8 cellular contexts compared by ENCODE assay signal in genomic region chr19:49443366-49444099, GRCh38. TPM values are rescaled to one million over a fixed set of nuclear protein-coding genes. Genes with fewer than 3 reads are reported as not detected.
DNase-seq lines count a peak whose midpoint lies in the region; ATAC-seq and FAIRE-seq lines count a peak whose summit lies in the region.

No MANE protein-coding gene starts in this region.

- peaks cover 23 to 32% of the 10 kb centered on the region in 2 donors for H3K27me3 ChIP-seq in naive thymus-derived CD4-positive, alpha-beta T cell (ENCODE audit: control insufficient read depth in 2 of 2, insufficient read depth in 2 of 2, low read length in 2 of 2)

- POLR2A ChIA-PET in naive thymus-derived CD4-positive, alpha-beta T cell (lab: Charles Lee) = interaction anchor here (0.6 to 1.2 kb wide), 5 partner anchors 27 to 1671 kb away, joined by 3 to 6 read pairs (median 3); no protein-coding TSS in a partner anchor

- H3K27me3 Mint-ChIP-seq in naive thymus-derived CD4-positive, alpha-beta T cell = peaks cover 36 to 48% (median 39%) of the 10 kb centered on the region in 5 donors

- H3K36me3 ChIP-seq in naive thymus-derived CD4-positive, alpha-beta T cell (ENCODE audit: control insufficient read depth in 2 of 3, insufficient read depth in 3 of 3, low read length in 3 of 3) = peaks cover 0 to 27% (median 4%) of the 10 kb centered on the region in 3 experiments

- peak overlapping the region; percentile 75 to 88 (median 83) for H3K4me3 Mint-ChIP-seq in naive thymus-derived CD4-positive, alpha-beta T cell
- peak overlapping the region; percentile 74 for H3K4me3 Mint-ChIP-seq in stimulated activated effector memory CD8-positive, alpha-beta T cell treated with anti-CD3 and anti-CD28 coated beads, Interleukin-12 subunit alpha, Interleukin-12 subunit beta, amount 100 ng/mL, for 72 hours

- peak overlapping the region; percentile 57 for H3K4me3 ChIP-seq in naive thymus-derived CD4-positive, alpha-beta T cell (ENCODE audit: low read length)

- H3K4me1 Mint-ChIP-seq in naive thymus-derived CD4-positive, alpha-beta T cell = peaks cover 29 to 54% (median 37%) of the 10 kb centered on the region in 7 donors
- H3K4me1 Mint-ChIP-seq in stimulated activated effector memory CD8-positive, alpha-beta T cell treated with anti-CD3 and anti-CD28 coated beads, Interleukin-12 subunit alpha, Interleukin-12 subunit beta, amount 100 ng/mL, for 72 hours = peaks cover 48% of the 10 kb centered on the region

- peak overlapping the region; percentile 51 for H3K27ac ChIP-seq in naive thymus-derived CD4-positive, alpha-beta T cell (ENCODE audit: low read depth, low read length)

- DNase-seq in Daoy (ENCODE audit: low read depth) (peak; percentile 97), GOT3 (lab: John Stamatoyannopoulos, UW) (peak; percentile 86), Kasumi-1 (lab: John Stamatoyannopoulos, UW) (peak; percentile 95 to 96), RCC 7860 (ENCODE audit: low spot score) (peak; percentile 78), activated T-helper 1 cell treated with Interleukin-2 at 50 U/mL for 16 hours (ENCODE audit: low read depth) (peak; percentile 86), fibroblast of gingiva (ENCODE audit: low read depth) (peak; percentile 92)
- peak; percentile 90 to 98 (median 95) for DNase-seq in naive thymus-derived CD4-positive, alpha-beta T cell
- peak; percentile 97 to 99 for DNase-seq in stimulated activated effector memory CD8-positive, alpha-beta T cell treated with anti-CD3 and anti-CD28 coated beads, Interleukin-12 subunit alpha, Interleukin-12 subunit beta, amount 100 ng/mL, for 72 hours (ENCODE audit: low spot score in 2 of 2)

- CTCF ChIA-PET in naive thymus-derived CD4-positive, alpha-beta T cell (lab: Charles Lee) = interaction anchor here (0.6 to 4.2 kb wide), 8 partner anchors 26 to 230 kb away, joined by 3 to 28 read pairs (median 6); no protein-coding TSS in a partner anchor

- peaks cover 0 to 2% (median 0%) of the 10 kb centered on the region in 11 donors for H3K9me3 Mint-ChIP-seq in naive thymus-derived CD4-positive, alpha-beta T cell
- H3K9me3 Mint-ChIP-seq in stimulated activated effector memory CD8-positive, alpha-beta T cell treated with anti-CD3 and anti-CD28 coated beads, Interleukin-12 subunit alpha, Interleukin-12 subunit beta, amount 100 ng/mL, for 72 hours = no peaks in the 10 kb centered on the region

- no peaks in the 10 kb centered on the region for H3K9me3 ChIP-seq in naive thymus-derived CD4-positive, alpha-beta T cell (ENCODE audit: control insufficient read depth in 2 of 3, low read length in 3 of 3)

- FAIRE-seq in RCC 7860 (lab: Jason Lieb, UNC) = no peak

- intact Hi-C loops in naive thymus-derived CD4-positive, alpha-beta T cell (cut with micrococcal nuclease) = loop anchor here (1.0 to 10.0 kb wide), 22 partner anchors 8 to 358 kb away; partner anchors contain the start of genes CD37 (in 2 of the 2), DKKL1 (in 2 of the 2), PTH2 (in 2 of the 2) and ALDH16A1 (in 1 of the 2)

- peak; percentile 96 for ATAC-seq in naive thymus-derived CD4-positive, alpha-beta T cell
- peak; percentile 92 for ATAC-seq in stimulated activated effector memory CD8-positive, alpha-beta T cell treated with anti-CD3 and anti-CD28 coated beads, Interleukin-12 subunit alpha, Interleukin-12 subunit beta, amount 100 ng/mL, for 72 hours

- H3K4me1 ChIP-seq in naive thymus-derived CD4-positive, alpha-beta T cell (ENCODE audit: control insufficient read depth in 2 of 2, insufficient read depth in 2 of 2, low read length in 2 of 2) = peaks cover 12 to 15% of the 10 kb centered on the region in 2 donors

- H3K36me3 Mint-ChIP-seq in naive thymus-derived CD4-positive, alpha-beta T cell = peaks cover 2 to 15% (median 9%) of the 10 kb centered on the region in 5 donors
- H3K36me3 Mint-ChIP-seq in stimulated activated effector memory CD8-positive, alpha-beta T cell treated with anti-CD3 and anti-CD28 coated beads, Interleukin-12 subunit alpha, Interleukin-12 subunit beta, amount 100 ng/mL, for 72 hours = peaks cover 44% of the 10 kb centered on the region

- peak overlapping the region; percentile 59 to 91 (median 83) for H3K27ac Mint-ChIP-seq in naive thymus-derived CD4-positive, alpha-beta T cell
- peak overlapping the region; percentile 88 for H3K27ac Mint-ChIP-seq in stimulated activated effector memory CD8-positive, alpha-beta T cell treated with anti-CD3 and anti-CD28 coated beads, Interleukin-12 subunit alpha, Interleukin-12 subunit beta, amount 100 ng/mL, for 72 hours

RNA-seq across cellular contexts. Expression of gene SLC17A7, which starts 2.2 kb away (rescaled TPM):
- total RNA-seq in Daoy (2014; rRNA removed; shearing (Covaris generic)) = not detected in 2 replicates
- total RNA-seq in naive thymus-derived CD4-positive, alpha-beta T cell = under 1 TPM in 2 of 5 experiments, not detected in 3; 0.12 to 0.22 TPM
- not detected for polyA plus RNA-seq in naive thymus-derived CD4-positive, alpha-beta T cell

RNA-seq across cellular contexts. Expression of gene PIH1D1, which starts 8.1 kb away (rescaled TPM):
- 146 and 200 TPM in 2 replicates for total RNA-seq in Daoy (2014; rRNA removed; shearing (Covaris generic))
- total RNA-seq in naive thymus-derived CD4-positive, alpha-beta T cell = 100 to 1,000 TPM; 136 to 183 (median 159) TPM
- 10 to 100 TPM; 62.7 to 91.8 TPM for polyA plus RNA-seq in naive thymus-derived CD4-positive, alpha-beta T cell

RNA-seq across cellular contexts. Expression of gene ALDH16A1, which starts 9.5 kb away (rescaled TPM):
- total RNA-seq in Daoy (2014; rRNA removed; shearing (Covaris generic)) = 50.5 and 86.2 TPM in 2 replicates
- total RNA-seq in naive thymus-derived CD4-positive, alpha-beta T cell = 10 to 100 TPM; 27.6 to 38.1 (median 33.3) TPM
- 10 to 100 TPM; 28.3 to 37.8 TPM for polyA plus RNA-seq in naive thymus-derived CD4-positive, alpha-beta T cell

RNA-seq across cellular contexts. Expression of gene GFY, which starts 18.3 kb away (rescaled TPM):
- not detected in 2 replicates for total RNA-seq in Daoy (2014; rRNA removed; shearing (Covaris generic))
- total RNA-seq in naive thymus-derived CD4-positive, alpha-beta T cell = not detected
- polyA plus RNA-seq in naive thymus-derived CD4-positive, alpha-beta T cell = not detected

RNA-seq across cellular contexts. Expression of gene PTH2, which starts 20.3 kb away (rescaled TPM):
- total RNA-seq in Daoy (2014; rRNA removed; shearing (Covaris generic)) = not detected in 2 replicates
- total RNA-seq in naive thymus-derived CD4-positive, alpha-beta T cell = not detected
- polyA plus RNA-seq in naive thymus-derived CD4-positive, alpha-beta T cell = not detected

Comparison
In these comparisons a context has a peak if more than half of its experiments do, and no peak if none do; other contexts are left out.
1. Peak in every context shown above with its lines: DNase-seq, ATAC-seq, H3K4me3 ChIP-seq and H3K27ac ChIP-seq.